8 cellular contexts compared by ENCODE assay signal in genomic region chr5:175464414-175465233, GRCh38. TPM values are rescaled to one million over a fixed set of nuclear protein-coding genes. Genes with fewer than 3 reads are reported as not detected.
DNase-seq lines count a peak whose midpoint lies in the region; ATAC-seq and TF ChIP-seq lines count a peak whose summit lies in the region.

No MANE protein-coding gene starts in this region.

- peak overlapping the region; percentile 13; the same call in 1 of the 2 replicates for H3K4me2 ChIP-seq in OCI-LY7 (ENCODE audit: low read length)

- TF ChIP-seq CTCF in OCI-LY7 (conservative IDR thresholded peaks at IDR 0.05; ENCODE audit: low read length) (peak; percentile 75), fibroblast of pulmonary artery (IDR thresholded peaks at IDR 0.05; ENCODE audit: low read length, missing control alignments) (peak; percentile 89), progenitor cell of endocrine pancreas (IDR thresholded peaks at IDR 0.05; ENCODE audit: unreplicated experiment) (peak; percentile 73)

- no TSS peak for BruUV-seq in OCI-LY7 (replicated peaks; lab: Mats Ljungman, UMichigan)

- DNase-seq in DMS79 treated with DMSO at 0.1 percent for 48 hours (lab: John Stamatoyannopoulos, UW) (peak; percentile 72), OCI-LY7 (ENCODE audit: low spot score) (peak; percentile 63), fibroblast of pulmonary artery (ENCODE audit: low read depth) (peak; percentile 48), progenitor cell of endocrine pancreas (ENCODE audit: low spot score, unreplicated experiment) (peak; percentile 48), cortex of kidney (lab: John Stamatoyannopoulos, UW) (no peak)
- DNase-seq in activated T-cell treated with anti-CD3 and anti-CD28 coated beads, Interleukin-2, amount 50 U/mL, for 24 hours: peak; percentile 66

- CTCF ChIA-PET in OCI-LY7 (lab: Charles Lee; ENCODE audit: unreplicated experiment): interaction anchor here (0.6 to 1.3 kb wide), 4 partner anchors 8 to 1518 kb away, joined by 3 to 4 read pairs (median 4); partner anchors contain the start of gene SFXN1

- peak; percentile 96 for ATAC-seq in GM21367 (IDR thresholded peaks at IDR 0.05; ENCODE audit: unreplicated experiment)
- peak; percentile 92 for ATAC-seq in HG03558 (IDR thresholded peaks at IDR 0.05; ENCODE audit: extremely low read depth, unreplicated experiment)

- H3K9me3 Mint-ChIP-seq in activated T-cell treated with anti-CD3 and anti-CD28 coated beads, Interleukin-2, amount 50 U/mL, for 24 hours: no peaks in the 10 kb centered on the region
- no peaks in the 10 kb centered on the region for H3K9me3 Mint-ChIP-seq in progenitor cell of endocrine pancreas (ENCODE audit: low read depth)

- H3K27ac ChIP-seq in OCI-LY7 (ENCODE audit: low read depth, low read length, poor library complexity, severe bottlenecking): no peak overlapping the region

- H3K9me2 ChIP-seq in OCI-LY7 (ENCODE audit: insufficient read depth, low read length): no peaks in the 10 kb centered on the region

- peak overlapping the region; percentile 80; the same call in 1 of the 2 replicates for H2AFZ ChIP-seq in OCI-LY7 (ENCODE audit: low read length)

- no peak overlapping the region for H3K27ac Mint-ChIP-seq in activated T-cell treated with anti-CD3 and anti-CD28 coated beads, Interleukin-2, amount 50 U/mL, for 24 hours
- H3K27ac Mint-ChIP-seq in progenitor cell of endocrine pancreas: no peak overlapping the region

- H3K4me1 ChIP-seq in OCI-LY7 (ENCODE audit: insufficient read depth, low read length, poor library complexity, severe bottlenecking): peaks cover 12% of the 10 kb centered on the region

- POLR2A ChIA-PET in OCI-LY7 (lab: Charles Lee): interaction anchor here (1.0 to 1.3 kb wide), 3 partner anchors 15 to 38 kb away, joined by 3 to 4 read pairs (median 4); no protein-coding TSS in a partner anchor

- H3K4me3 Mint-ChIP-seq in activated T-cell treated with anti-CD3 and anti-CD28 coated beads, Interleukin-2, amount 50 U/mL, for 24 hours: no peak overlapping the region
- H3K4me3 Mint-ChIP-seq in progenitor cell of endocrine pancreas (ENCODE audit: low read depth): no peak overlapping the region

- H3K36me3 ChIP-seq in OCI-LY7 (ENCODE audit: insufficient read depth, low read length): no peaks in the 10 kb centered on the region

- H3K79me2 ChIP-seq in OCI-LY7 (ENCODE audit: insufficient read depth, low read depth, low read length): no peaks in the 10 kb centered on the region

- intact Hi-C loops in OCI-LY7 (cut with micrococcal nuclease; ENCODE audit: unreplicated experiment): no loop called here

- no peaks in the 10 kb centered on the region for H3K27me3 Mint-ChIP-seq in activated T-cell treated with anti-CD3 and anti-CD28 coated beads, Interleukin-2, amount 50 U/mL, for 24 hours
- peaks cover 30% of the 10 kb centered on the region for H3K27me3 Mint-ChIP-seq in progenitor cell of endocrine pancreas

- H3K4me1 Mint-ChIP-seq in activated T-cell treated with anti-CD3 and anti-CD28 coated beads, Interleukin-2, amount 50 U/mL, for 24 hours (ENCODE audit: low read depth): peaks cover 20% of the 10 kb centered on the region
- peaks cover 8% of the 10 kb centered on the region for H3K4me1 Mint-ChIP-seq in progenitor cell of endocrine pancreas (ENCODE audit: low read depth)

- no peaks in the 10 kb centered on the region for H4K20me1 ChIP-seq in OCI-LY7 (ENCODE audit: insufficient read depth, low read length)

- no peaks in the 10 kb centered on the region for H3K9me3 ChIP-seq in OCI-LY7 (ENCODE audit: low read length)

- H3K36me3 Mint-ChIP-seq in activated T-cell treated with anti-CD3 and anti-CD28 coated beads, Interleukin-2, amount 50 U/mL, for 24 hours (ENCODE audit: low read depth): no peaks in the 10 kb centered on the region
- H3K36me3 Mint-ChIP-seq in progenitor cell of endocrine pancreas (ENCODE audit: insufficient read depth): no peaks in the 10 kb centered on the region

- H3K4me3 ChIP-seq in OCI-LY7 (ENCODE audit: low read depth, low read length, poor library complexity, severe bottlenecking) (no peak overlapping the region), fibroblast of pulmonary artery (replicated peaks; ENCODE audit: low read depth, low read length) (no peak overlapping the region)

RNA-seq across cellular contexts. Expression of gene SFXN1, which starts 13.7 kb away (rescaled TPM):
- 120 and 147 TPM in 2 replicates for total RNA-seq in OCI-LY7 (2014; rRNA removed; shearing (Covaris generic))
- 141 and 154 TPM in 2 replicates for total RNA-seq in OCI-LY7 (2022)
- 73.2 and 83.7 TPM in 2 replicates for total RNA-seq in progenitor cell of endocrine pancreas

RNA-seq across cellular contexts. Expression of gene DRD1, which starts 20.6 kb away (rescaled TPM):
- not detected in 2 replicates for total RNA-seq in OCI-LY7 (2014; rRNA removed; shearing (Covaris generic))
- total RNA-seq in OCI-LY7 (2022): not detected in 2 replicates
- total RNA-seq in progenitor cell of endocrine pancreas: not detected in 2 replicates
